ENCODE assay signal across 26 cellular contexts in the genomic region with DNA sequence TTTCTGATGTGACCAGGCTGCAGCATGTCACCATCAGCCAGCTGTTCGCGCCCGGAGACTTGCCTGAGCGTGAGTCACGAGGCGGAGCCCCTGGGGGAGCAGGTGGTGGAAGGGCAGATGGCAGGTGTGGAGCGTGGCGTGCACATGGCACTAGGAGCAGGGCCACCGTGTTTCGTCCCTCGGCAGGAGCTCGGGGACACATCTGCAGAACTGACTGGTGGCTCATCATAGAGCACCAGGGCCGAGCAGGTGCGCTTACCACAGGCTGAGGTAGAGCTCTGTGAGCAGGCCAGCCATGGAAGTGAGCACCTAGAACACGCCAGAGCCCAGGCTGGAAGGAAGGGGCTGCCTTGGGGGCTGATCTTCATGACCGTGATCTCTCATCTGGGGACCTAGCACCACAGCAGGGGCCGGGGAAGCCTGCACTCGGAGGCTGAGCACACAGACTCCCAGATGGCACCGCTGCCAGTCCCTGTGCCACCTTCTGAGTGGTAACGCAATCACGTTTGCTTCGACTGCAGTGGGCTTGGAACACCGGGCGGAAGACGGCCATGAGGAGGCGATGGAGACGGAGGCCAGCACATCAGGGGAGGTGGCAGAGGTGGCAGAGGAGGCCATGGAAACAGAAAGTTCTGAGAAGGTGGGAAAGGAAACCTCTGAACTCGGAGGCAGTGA.
DNase-seq lines count a peak whose midpoint lies in the region; ATAC-seq and TF ChIP-seq lines count a peak whose summit lies in the region.
"Had no signal": no experiment of that assay in that cellular context is flagged by ENCODE, and none has a peak within 500 bp of the region (broad histone marks: within the 10 kb centered on the region; RNA-seq: fewer than 3 reads in every experiment).

No MANE protein-coding gene starts in this region.

- H3K4me3 Mint-ChIP-seq in activated T-cell treated with anti-CD3 and anti-CD28 coated beads, Interleukin-2, amount 50 U/mL, for 24 hours, result no peak overlapping the region
- H3K4me3 Mint-ChIP-seq in central memory CD8-positive, alpha-beta T cell, result peak overlapping the region; percentile 50
- H3K4me3 Mint-ChIP-seq: activated naive CD4-positive, alpha-beta T cell treated with anti-CD3 and anti-CD28 coated beads, Interleukin-2, amount 10 ng/mL, durations not matched to agents 7 days and 5 days; activated T-cell treated with anti-CD3 and anti-CD28 coated beads, Interleukin-2, amount 50 U/mL, for 4 hours; T-cell had no signal

- no peak for DNase-seq in activated T-cell treated with anti-CD3 and anti-CD28 coated beads, Interleukin-2, amount 50 U/mL, for 24 hours
- DNase-seq in activated T-cell treated with anti-CD3 and anti-CD28 coated beads for 4 hours, result no peak
- DNase-seq in central memory CD8-positive, alpha-beta T cell (ENCODE audit: low spot score in 2 of 2), result no peak
- DNase-seq in sigmoid colon, result peak; percentile 57
- DNase-seq in ureter (ENCODE audit: low spot score), result no peak
- DNase-seq in OCI-M1 (lab: John Stamatoyannopoulos, UW), result no peak
- DNase-seq: activated CD4-positive, alpha-beta T cell treated with anti-CD3 and anti-CD28 coated beads for 1 hour; activated CD8-positive, alpha-beta memory T cell treated with anti-CD3 and anti-CD28 coated beads for 24 hours; activated naive CD4-positive, alpha-beta T cell treated with anti-CD3 and anti-CD28 coated beads, Interleukin-2, amount 10 ng/mL, durations not matched to agents 7 days and 5 days; activated T-cell treated with anti-CD3 and anti-CD28 coated beads, Interleukin-2, amount 50 U/mL, for 4 hours; DMS79 treated with DMSO at 0.1 percent for 48 hours; esophagus squamous epithelium; foreskin melanocyte; GF-D8; NCI-H2081; NCI-H345; stimulated activated naive CD8-positive, alpha-beta T cell treated with anti-CD3 and anti-CD28 coated beads, Interleukin-15, Interleukin-2, amounts not matched to agents 100 U/mL and 50 U/mL, for 24 hours; T-cell; testis; uterus had no signal

- H3K27ac Mint-ChIP-seq in activated T-cell treated with anti-CD3 and anti-CD28 coated beads, Interleukin-2, amount 50 U/mL, for 24 hours, result peak overlapping the region; percentile 68
- peak overlapping the region; percentile 77 for H3K27ac Mint-ChIP-seq in central memory CD8-positive, alpha-beta T cell (ENCODE audit: low read depth)
- H3K27ac Mint-ChIP-seq: activated naive CD4-positive, alpha-beta T cell treated with anti-CD3 and anti-CD28 coated beads, Interleukin-2, amount 10 ng/mL, durations not matched to agents 7 days and 5 days had no signal

- peak; percentile 16 for TF ChIP-seq POLR2A in GM18505 (IDR thresholded peaks at IDR 0.05; ENCODE audit: borderline replicate concordance, extremely low read depth, insufficient read depth, insufficient read length)
- TF ChIP-seq POLR2A in sigmoid colon (IDR thresholded peaks at IDR 0.05), result no peak

- ATAC-seq in GM18505 (IDR thresholded peaks at IDR 0.05; ENCODE audit: unreplicated experiment), result no peak
- no peak for ATAC-seq in central memory CD8-positive, alpha-beta T cell (replicated peaks; ENCODE audit: extremely low read depth, poor library complexity, severe bottlenecking)
- ATAC-seq in HG02623 (IDR thresholded peaks at IDR 0.05; ENCODE audit: unreplicated experiment), result no peak
- ATAC-seq: activated T-cell treated with anti-CD3 and anti-CD28 coated beads, Interleukin-2, amount 50 U/mL, for 4 hours; stimulated activated naive CD8-positive, alpha-beta T cell treated with anti-CD3 and anti-CD28 coated beads, Interleukin-15, Interleukin-2, amounts not matched to agents 100 U/mL and 50 U/mL, for 24 hours; T-cell had no signal

- TF ChIP-seq EP300 in sigmoid colon (IDR thresholded peaks at IDR 0.05), result no peak

- H3K36me3 ChIP-seq in sigmoid colon, result peaks cover 44 to 93% (median 71%) of the 10 kb centered on the region in 4 donors
- H3K36me3 ChIP-seq: uterus had no signal

- H3K4me1 ChIP-seq in sigmoid colon, result no peaks in the 10 kb centered on the region
- H3K4me1 ChIP-seq: A549, esophagus squamous epithelium, SJSA1, testis, uterus had no signal

- no peaks in the 10 kb centered on the region for H3K27me3 Mint-ChIP-seq in activated T-cell treated with anti-CD3 and anti-CD28 coated beads, Interleukin-2, amount 50 U/mL, for 24 hours
- H3K27me3 Mint-ChIP-seq in central memory CD8-positive, alpha-beta T cell, result no peaks in the 10 kb centered on the region
- H3K27me3 Mint-ChIP-seq: activated naive CD4-positive, alpha-beta T cell treated with anti-CD3 and anti-CD28 coated beads, Interleukin-2, amount 10 ng/mL, durations not matched to agents 7 days and 5 days; T-cell had no signal

- intact Hi-C loops in sigmoid colon (cut with DNase I), result no loop called here

- no peak overlapping the region for H3K27ac ChIP-seq in sigmoid colon
- H3K27ac ChIP-seq: A549, cardiac muscle cell, esophagus squamous epithelium, KMS-11, SJSA1, testis, uterus had no signal

- H3K9me3 Mint-ChIP-seq in activated T-cell treated with anti-CD3 and anti-CD28 coated beads, Interleukin-2, amount 50 U/mL, for 24 hours, result no peaks in the 10 kb centered on the region
- H3K9me3 Mint-ChIP-seq in central memory CD8-positive, alpha-beta T cell, result no peaks in the 10 kb centered on the region
- H3K9me3 Mint-ChIP-seq: activated naive CD4-positive, alpha-beta T cell treated with anti-CD3 and anti-CD28 coated beads, Interleukin-2, amount 10 ng/mL, durations not matched to agents 7 days and 5 days; activated T-cell treated with anti-CD3 and anti-CD28 coated beads, Interleukin-2, amount 50 U/mL, for 4 hours; T-cell had no signal

- no peaks in the 10 kb centered on the region for H3K27me3 ChIP-seq in sigmoid colon
- H3K27me3 ChIP-seq: cardiac muscle cell, esophagus squamous epithelium, SJSA1, testis, uterus had no signal

- no peak overlapping the region for H3K4me3 ChIP-seq in sigmoid colon
- H3K4me3 ChIP-seq: A549, cardiac muscle cell, esophagus squamous epithelium, SJSA1, testis, uterus had no signal

- no peaks in the 10 kb centered on the region for H3K9me3 ChIP-seq in sigmoid colon
- H3K9me3 ChIP-seq: A549, esophagus squamous epithelium, SJSA1, testis, uterus had no signal

- peaks cover 96% of the 10 kb centered on the region for H3K36me3 Mint-ChIP-seq in activated T-cell treated with anti-CD3 and anti-CD28 coated beads, Interleukin-2, amount 50 U/mL, for 24 hours (ENCODE audit: low read depth)
- peaks cover 89% of the 10 kb centered on the region for H3K36me3 Mint-ChIP-seq in central memory CD8-positive, alpha-beta T cell (ENCODE audit: insufficient read depth)

- H3K4me1 Mint-ChIP-seq in activated T-cell treated with anti-CD3 and anti-CD28 coated beads, Interleukin-2, amount 50 U/mL, for 24 hours (ENCODE audit: low read depth), result peaks cover 11% of the 10 kb centered on the region
- peaks cover 16% of the 10 kb centered on the region for H3K4me1 Mint-ChIP-seq in central memory CD8-positive, alpha-beta T cell
- H3K4me1 Mint-ChIP-seq: activated naive CD4-positive, alpha-beta T cell treated with anti-CD3 and anti-CD28 coated beads, Interleukin-2, amount 10 ng/mL, durations not matched to agents 7 days and 5 days had no signal

- TF ChIP-seq CTCF in sigmoid colon (IDR thresholded peaks at IDR 0.05), result no peak

- 95 to 96% methylated on average over 28 of the region's 28 CpGs for WGBS in sigmoid colon, 2 donors
